ENCODE assay signal across 8 cellular contexts in genomic region chr21:31659286-31660133, GRCh38. TPM values are rescaled to one million over a fixed set of nuclear protein-coding genes. Genes with fewer than 3 reads are reported as not detected.
DNase-seq lines count a peak whose midpoint lies in the region; ATAC-seq and TF ChIP-seq lines count a peak whose summit lies in the region.

Gene SOD1, plus strand, starts transcription at chr21:31659693. Its CDS starts 77 bp downstream, at chr21:31659770.

- H3K27me3 ChIP-seq in PC-3 (ENCODE audit: low read length) = no peaks in the 10 kb centered on the region

- ATAC-seq in GM21717 (IDR thresholded peaks at IDR 0.05; ENCODE audit: unreplicated experiment) (peak; percentile 96), PC-3 (peak; percentile 91)

- peak within 1 kb of the TSS; percentile 53 for H3K27ac ChIP-seq in PC-3 (ENCODE audit: low read length)

- peak within 1 kb of the TSS; percentile 92 for H3K4me2 ChIP-seq in PC-3 (ENCODE audit: low read length)

- peaks cover 35% of the 10 kb centered on the region for H4K20me1 ChIP-seq in PC-3 (ENCODE audit: low read length)

- peak within 1 kb of the TSS; percentile 92 for H2AFZ ChIP-seq in PC-3 (ENCODE audit: low read length)

- DNase-seq in DMS53 (lab: John Stamatoyannopoulos, UW) (peak; percentile 95), PC-3 (peak; percentile 95), activated T-cell treated with anti-CD3 and anti-CD28 coated beads for 48 hours (ENCODE audit: low read depth) (peak; percentile 95), epithelial cell of proximal tubule (ENCODE audit: low read depth) (peak; percentile 31), mucosa of gallbladder (ENCODE audit: low spot score) (peak; percentile 96)
- peak; percentile 93 for DNase-seq in Jurkat, Clone E6-1 (ENCODE audit: low read depth, low spot score)
- DNase-seq in stimulated activated CD8-positive, alpha-beta memory T cell treated with anti-CD3 and anti-CD28 coated beads, Interleukin-4, amount 100 ng/mL, for 24 hours (ENCODE audit: low read depth) = peak; percentile 92

- peaks cover 21% of the 10 kb centered on the region; the same call in 1 of the 2 replicates for H3K36me3 ChIP-seq in PC-3 (ENCODE audit: low read depth, low read length)

- peak within 1 kb of the TSS; percentile 87 for H3K9ac ChIP-seq in PC-3 (ENCODE audit: low read length)

- no TSS peak for BruUV-seq in PC-3 (replicated peaks; lab: Mats Ljungman, UMichigan)

- peaks cover 50% of the 10 kb centered on the region for H3K79me2 ChIP-seq in PC-3 (ENCODE audit: low read length)

- H3K4me1 ChIP-seq in PC-3 (ENCODE audit: insufficient read depth, low read length) = peaks cover 38% of the 10 kb centered on the region

- H3K9me2 ChIP-seq in PC-3 (replicated peaks; ENCODE audit: low read length) = no peaks in the 10 kb centered on the region

- CTCF ChIA-PET in PC-3 (lab: Charles Lee) = no interaction called here

- H3K9me3 ChIP-seq in PC-3 (ENCODE audit: low read length) = no peaks in the 10 kb centered on the region

- no peaks in the 10 kb centered on the region for H3F3A ChIP-seq in PC-3 (ENCODE audit: low read length, unreplicated experiment)

- POLR2A ChIA-PET in PC-3 (lab: Charles Lee; ENCODE audit: unreplicated experiment) = no interaction called here

- no peak for TF ChIP-seq CTCF in PC-3 (conservative IDR thresholded peaks at IDR 0.05; ENCODE audit: low read depth, low read length)
- TF ChIP-seq CTCF in epithelial cell of proximal tubule (conservative IDR thresholded peaks at IDR 0.05; ENCODE audit: low read depth, low read length) = no peak

- intact Hi-C loops in PC-3 (cut with micrococcal nuclease) = loop anchor here (1.0 to 2.0 kb wide), 2 partner anchors 29 to 71 kb away; no protein-coding TSS in a partner anchor

- H3K4me3 ChIP-seq in Jurkat, Clone E6-1 (ENCODE audit: low read length) = peak within 1 kb of the TSS; percentile 78
- peak within 1 kb of the TSS; percentile 86 for H3K4me3 ChIP-seq in PC-3 (ENCODE audit: low read length)
- H3K4me3 ChIP-seq in epithelial cell of proximal tubule (ENCODE audit: low read depth, low read length) = peak within 1 kb of the TSS; percentile 64

RNA-seq across cellular contexts. Expression of gene SOD1, which starts in this region (rescaled TPM):
- polyA plus RNA-seq in Jurkat, Clone E6-1 (2012; ENCODE audit: insufficient read depth, insufficient read length) = 663 TPM
- total RNA-seq in PC-3 (2014; rRNA removed) = 398 and 409 TPM in 2 replicates
- 302 and 314 TPM in 2 replicates for total RNA-seq in epithelial cell of proximal tubule
- 344 TPM for total RNA-seq in mucosa of gallbladder

Comparison
In these comparisons a context has a peak if more than half of its experiments do, and no peak if none do; other contexts are left out.
1. Peak in every context shown above with its lines: DNase-seq, ATAC-seq, H3K4me3 ChIP-seq and H3K27ac ChIP-seq.
2. DNase-seq: peak in every context shown above with its lines; median percentile 96 in mucosa of gallbladder; 95 in DMS53; 95 in PC-3; 95 in activated T-cell treated with anti-CD3 and anti-CD28 coated beads for 48 hours; 93 in Jurkat, Clone E6-1; 92 in stimulated activated CD8-positive, alpha-beta memory T cell treated with anti-CD3 and anti-CD28 coated beads, Interleukin-4, amount 100 ng/mL, for 24 hours; 31 in epithelial cell of proximal tubule.